1 cellular context compared by ENCODE assay signal in the genomic region with DNA sequence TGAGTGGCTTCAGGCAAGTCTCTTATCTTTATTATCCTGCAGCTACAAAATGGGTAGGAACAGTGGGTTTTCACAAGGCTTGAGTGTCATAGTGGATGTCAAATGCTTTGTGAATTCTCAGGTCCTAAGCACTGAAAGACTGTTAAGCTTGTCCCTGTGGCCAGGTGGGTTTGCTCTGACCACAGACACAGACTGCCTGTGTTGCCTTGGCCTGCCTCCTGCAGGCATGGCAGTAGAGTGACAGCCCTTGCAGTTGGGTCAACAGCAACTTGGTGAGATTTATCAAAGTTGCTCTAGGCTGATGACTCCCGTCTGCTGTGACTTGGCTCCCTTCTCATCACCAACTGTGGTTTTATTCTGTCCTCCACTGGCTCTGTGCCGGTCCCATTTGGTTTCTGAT.
TF ChIP-seq lines count a peak whose summit lies in the region.

No MANE protein-coding gene starts in this region.

TF ChIP-seq in GM23338, 12 proteins besides CTCF, POLR2A, EP300 and RAD21 (continued from another document):
- TF ChIP-seq, protein P1, sequence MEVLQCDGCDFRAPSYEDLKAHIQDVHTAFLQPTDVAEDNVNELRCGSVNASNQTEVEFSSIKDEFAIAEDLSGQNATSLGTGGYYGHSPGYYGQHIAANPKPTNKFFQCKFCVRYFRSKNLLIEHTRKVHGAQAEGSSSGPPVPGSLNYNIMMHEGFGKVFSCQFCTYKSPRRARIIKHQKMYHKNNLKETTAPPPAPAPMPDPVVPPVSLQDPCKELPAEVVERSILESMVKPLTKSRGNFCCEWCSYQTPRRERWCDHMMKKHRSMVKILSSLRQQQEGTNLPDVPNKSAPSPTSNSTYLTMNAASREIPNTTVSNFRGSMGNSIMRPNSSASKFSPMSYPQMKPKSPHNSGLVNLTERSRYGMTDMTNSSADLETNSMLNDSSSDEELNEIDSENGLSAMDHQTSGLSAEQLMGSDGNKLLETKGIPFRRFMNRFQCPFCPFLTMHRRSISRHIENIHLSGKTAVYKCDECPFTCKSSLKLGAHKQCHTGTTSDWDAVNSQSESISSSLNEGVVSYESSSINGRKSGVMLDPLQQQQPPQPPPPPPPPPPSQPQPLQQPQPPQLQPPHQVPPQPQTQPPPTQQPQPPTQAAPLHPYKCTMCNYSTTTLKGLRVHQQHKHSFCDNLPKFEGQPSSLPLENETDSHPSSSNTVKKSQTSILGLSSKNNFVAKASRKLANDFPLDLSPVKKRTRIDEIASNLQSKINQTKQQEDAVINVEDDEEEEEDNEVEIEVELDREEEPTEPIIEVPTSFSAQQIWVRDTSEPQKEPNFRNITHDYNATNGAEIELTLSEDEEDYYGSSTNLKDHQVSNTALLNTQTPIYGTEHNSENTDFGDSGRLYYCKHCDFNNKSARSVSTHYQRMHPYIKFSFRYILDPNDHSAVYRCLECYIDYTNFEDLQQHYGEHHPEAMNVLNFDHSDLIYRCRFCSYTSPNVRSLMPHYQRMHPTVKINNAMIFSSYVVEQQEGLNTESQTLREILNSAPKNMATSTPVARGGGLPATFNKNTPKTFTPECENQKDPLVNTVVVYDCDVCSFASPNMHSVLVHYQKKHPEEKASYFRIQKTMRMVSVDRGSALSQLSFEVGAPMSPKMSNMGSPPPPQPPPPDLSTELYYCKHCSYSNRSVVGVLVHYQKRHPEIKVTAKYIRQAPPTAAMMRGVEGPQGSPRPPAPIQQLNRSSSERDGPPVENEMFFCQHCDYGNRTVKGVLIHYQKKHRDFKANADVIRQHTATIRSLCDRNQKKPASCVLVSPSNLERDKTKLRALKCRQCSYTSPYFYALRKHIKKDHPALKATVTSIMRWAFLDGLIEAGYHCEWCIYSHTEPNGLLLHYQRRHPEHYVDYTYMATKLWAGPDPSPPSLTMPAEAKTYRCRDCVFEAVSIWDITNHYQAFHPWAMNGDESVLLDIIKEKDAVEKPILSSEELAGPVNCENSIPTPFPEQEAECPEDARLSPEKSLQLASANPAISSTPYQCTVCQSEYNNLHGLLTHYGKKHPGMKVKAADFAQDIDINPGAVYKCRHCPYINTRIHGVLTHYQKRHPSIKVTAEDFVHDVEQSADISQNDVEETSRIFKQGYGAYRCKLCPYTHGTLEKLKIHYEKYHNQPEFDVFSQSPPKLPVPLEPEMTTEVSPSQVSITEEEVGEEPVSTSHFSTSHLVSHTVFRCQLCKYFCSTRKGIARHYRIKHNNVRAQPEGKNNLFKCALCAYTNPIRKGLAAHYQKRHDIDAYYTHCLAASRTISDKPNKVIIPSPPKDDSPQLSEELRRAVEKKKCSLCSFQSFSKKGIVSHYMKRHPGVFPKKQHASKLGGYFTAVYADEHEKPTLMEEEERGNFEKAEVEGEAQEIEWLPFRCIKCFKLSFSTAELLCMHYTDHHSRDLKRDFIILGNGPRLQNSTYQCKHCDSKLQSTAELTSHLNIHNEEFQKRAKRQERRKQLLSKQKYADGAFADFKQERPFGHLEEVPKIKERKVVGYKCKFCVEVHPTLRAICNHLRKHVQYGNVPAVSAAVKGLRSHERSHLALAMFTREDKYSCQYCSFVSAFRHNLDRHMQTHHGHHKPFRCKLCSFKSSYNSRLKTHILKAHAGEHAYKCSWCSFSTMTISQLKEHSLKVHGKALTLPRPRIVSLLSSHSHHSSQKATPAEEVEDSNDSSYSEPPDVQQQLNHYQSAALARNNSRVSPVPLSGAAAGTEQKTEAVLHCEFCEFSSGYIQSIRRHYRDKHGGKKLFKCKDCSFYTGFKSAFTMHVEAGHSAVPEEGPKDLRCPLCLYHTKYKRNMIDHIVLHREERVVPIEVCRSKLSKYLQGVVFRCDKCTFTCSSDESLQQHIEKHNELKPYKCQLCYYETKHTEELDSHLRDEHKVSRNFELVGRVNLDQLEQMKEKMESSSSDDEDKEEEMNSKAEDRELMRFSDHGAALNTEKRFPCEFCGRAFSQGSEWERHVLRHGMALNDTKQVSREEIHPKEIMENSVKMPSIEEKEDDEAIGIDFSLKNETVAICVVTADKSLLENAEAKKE (CRISPR knock-in tag; IDR thresholded peaks at IDR 0.05), result no peak
- TF ChIP-seq EZH2 (IDR thresholded peaks at IDR 0.05; ENCODE audit: low read depth, unreplicated experiment), result no peak
- no peak for TF ChIP-seq JUNB (IDR thresholded peaks at IDR 0.05; ENCODE audit: unreplicated experiment)
- TF ChIP-seq, protein P2, sequence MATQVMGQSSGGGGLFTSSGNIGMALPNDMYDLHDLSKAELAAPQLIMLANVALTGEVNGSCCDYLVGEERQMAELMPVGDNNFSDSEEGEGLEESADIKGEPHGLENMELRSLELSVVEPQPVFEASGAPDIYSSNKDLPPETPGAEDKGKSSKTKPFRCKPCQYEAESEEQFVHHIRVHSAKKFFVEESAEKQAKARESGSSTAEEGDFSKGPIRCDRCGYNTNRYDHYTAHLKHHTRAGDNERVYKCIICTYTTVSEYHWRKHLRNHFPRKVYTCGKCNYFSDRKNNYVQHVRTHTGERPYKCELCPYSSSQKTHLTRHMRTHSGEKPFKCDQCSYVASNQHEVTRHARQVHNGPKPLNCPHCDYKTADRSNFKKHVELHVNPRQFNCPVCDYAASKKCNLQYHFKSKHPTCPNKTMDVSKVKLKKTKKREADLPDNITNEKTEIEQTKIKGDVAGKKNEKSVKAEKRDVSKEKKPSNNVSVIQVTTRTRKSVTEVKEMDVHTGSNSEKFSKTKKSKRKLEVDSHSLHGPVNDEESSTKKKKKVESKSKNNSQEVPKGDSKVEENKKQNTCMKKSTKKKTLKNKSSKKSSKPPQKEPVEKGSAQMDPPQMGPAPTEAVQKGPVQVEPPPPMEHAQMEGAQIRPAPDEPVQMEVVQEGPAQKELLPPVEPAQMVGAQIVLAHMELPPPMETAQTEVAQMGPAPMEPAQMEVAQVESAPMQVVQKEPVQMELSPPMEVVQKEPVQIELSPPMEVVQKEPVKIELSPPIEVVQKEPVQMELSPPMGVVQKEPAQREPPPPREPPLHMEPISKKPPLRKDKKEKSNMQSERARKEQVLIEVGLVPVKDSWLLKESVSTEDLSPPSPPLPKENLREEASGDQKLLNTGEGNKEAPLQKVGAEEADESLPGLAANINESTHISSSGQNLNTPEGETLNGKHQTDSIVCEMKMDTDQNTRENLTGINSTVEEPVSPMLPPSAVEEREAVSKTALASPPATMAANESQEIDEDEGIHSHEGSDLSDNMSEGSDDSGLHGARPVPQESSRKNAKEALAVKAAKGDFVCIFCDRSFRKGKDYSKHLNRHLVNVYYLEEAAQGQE (IDR thresholded peaks at IDR 0.05; ENCODE audit: unreplicated experiment), result no peak
